In genomic region chr15:99614749-99615288, GRCh38 we compare ENCODE assay signal across 9 cellular contexts. TPM values are rescaled to one million over a fixed set of nuclear protein-coding genes. Genes with fewer than 3 reads are reported as not detected.
DNase-seq lines count a peak whose midpoint lies in the region; ATAC-seq and TF ChIP-seq lines count a peak whose summit lies in the region.
"Had no signal": no experiment of that assay in that cellular context is flagged by ENCODE, and none has a peak within 500 bp of the region (broad histone marks: within the 10 kb centered on the region; RNA-seq: fewer than 3 reads in every experiment).

No MANE protein-coding gene starts in this region.

- no peaks in the 10 kb centered on the region for H3K9me3 ChIP-seq in osteoblast (ENCODE audit: low read depth, low read length)
- H3K9me3 ChIP-seq in neuronal stem cell (replicated peaks in 1 of 2; ENCODE audit: control insufficient read depth in 2 of 2, insufficient read depth in 1 of 2, low read depth in 1 of 2, low read length in 2 of 2) = no peaks in the 10 kb centered on the region

- WGBS in neuronal stem cell (ENCODE audit: extremely low coverage in 2 of 2, insufficient read length in 2 of 2, insufficient replicate concordance in 1 of 2), 2 donors = no CpG with 5 or more reads among the region's 1 CpG

- H2AK5ac ChIP-seq in neuronal stem cell (ENCODE audit: low read depth, low read length) = no peak overlapping the region

- no peaks in the 10 kb centered on the region for H3K36me3 ChIP-seq in osteoblast (ENCODE audit: insufficient read depth, low read length)
- H3K36me3 ChIP-seq in neuronal stem cell (replicated peaks in 1 of 2; ENCODE audit: control insufficient read depth in 2 of 2, insufficient read depth in 2 of 2, low read length in 2 of 2) = no peaks in the 10 kb centered on the region

- peak overlapping the region; percentile 9 for H3K4me2 ChIP-seq in osteoblast (ENCODE audit: insufficient read depth, low read length)
- H3K4me2 ChIP-seq in neuronal stem cell (ENCODE audit: insufficient read depth, low read length, poor library complexity, severe bottlenecking) = no peak overlapping the region

- no peak overlapping the region for H3K18ac ChIP-seq in neuronal stem cell (ENCODE audit: low read length)

- no peak overlapping the region for H3K9ac ChIP-seq in neuronal stem cell (ENCODE audit: low read depth, low read length, poor library complexity)

- DNase-seq in Kasumi-1 (lab: John Stamatoyannopoulos, UW) (peak; percentile 69 to 77), erythroblast (lab: John Stamatoyannopoulos, UW) (peak; percentile 10 to 17), osteoblast (ENCODE audit: insufficient read length, low spot score, missing footprints) (no peak), NK-92 (lab: John Stamatoyannopoulos, UW; ENCODE audit: unreplicated experiment) (no peak), cerebellum (ENCODE audit: low spot score) (no peak), neuronal stem cell (ENCODE audit: low spot score) (no peak)
- DNase-seq: NCI-H1417 treated with DMSO at 0.1 percent for 48 hours had no signal

- H3K27me3 ChIP-seq in osteoblast (ENCODE audit: insufficient read depth, low read length) = no peaks in the 10 kb centered on the region
- H3K27me3 ChIP-seq in neuronal stem cell (ENCODE audit: control insufficient read depth in 3 of 3, insufficient read depth in 3 of 3, low read depth in 1 of 3, low read length in 3 of 3) = no peaks in the 10 kb centered on the region

- no peak overlapping the region for H4K8ac ChIP-seq in neuronal stem cell (ENCODE audit: low read depth, low read length)

- H3K27ac ChIP-seq in osteoblast (ENCODE audit: low read depth, low read length) (peak overlapping the region; percentile 50), neuronal stem cell (replicated peaks; ENCODE audit: low read length) (no peak overlapping the region)

- H2BK120ac ChIP-seq in neuronal stem cell (ENCODE audit: low read depth, low read length) = no peak overlapping the region

- no peak overlapping the region for H2BK15ac ChIP-seq in neuronal stem cell (ENCODE audit: low read length)

- H3K14ac ChIP-seq in neuronal stem cell (ENCODE audit: low read length) = no peak overlapping the region

- H4K20me1 ChIP-seq in osteoblast (ENCODE audit: insufficient read depth, low read length) = peaks cover 37% of the 10 kb centered on the region

- H3K79me2 ChIP-seq in osteoblast (ENCODE audit: insufficient read depth, low read length) = peaks cover 92% of the 10 kb centered on the region

- H3K4ac ChIP-seq in neuronal stem cell (ENCODE audit: low read length) = no peak overlapping the region

- H3K23ac ChIP-seq in neuronal stem cell (ENCODE audit: low read depth, low read length, poor library complexity) = no peak overlapping the region

- no peak for TF ChIP-seq POLR2A in erythroblast (IDR thresholded peaks at IDR 0.05; ENCODE audit: low read length)

- no peak overlapping the region for H4K91ac ChIP-seq in neuronal stem cell (ENCODE audit: low read depth, low read length, poor library complexity)

- no peak overlapping the region for H2BK5ac ChIP-seq in neuronal stem cell (ENCODE audit: low read length)

- H3K4me1 ChIP-seq in osteoblast (ENCODE audit: insufficient read depth, low read length) (peaks cover 32% of the 10 kb centered on the region), neuronal stem cell (ENCODE audit: control insufficient read depth in 2 of 2, insufficient read depth in 1 of 2, low read depth in 1 of 2, low read length in 2 of 2) (peaks cover 0 to 4% of the 10 kb centered on the region in 2 donors)

- peaks cover 2% of the 10 kb centered on the region for H3K79me1 ChIP-seq in neuronal stem cell (ENCODE audit: low read depth, low read length)

- H2BK12ac ChIP-seq in neuronal stem cell (ENCODE audit: low read length) = no peak overlapping the region

- ATAC-seq in GM18858 (IDR thresholded peaks at IDR 0.05; ENCODE audit: unreplicated experiment) (peak; percentile 57), HG02763 (IDR thresholded peaks at IDR 0.05; ENCODE audit: unreplicated experiment) (no peak)

- no peak overlapping the region for H2AFZ ChIP-seq in osteoblast (ENCODE audit: low read length)
- H2AFZ ChIP-seq in neuronal stem cell (ENCODE audit: low read length) = no peak overlapping the region

- TF ChIP-seq CTCF in osteoblast (IDR thresholded peaks at IDR 0.05; ENCODE audit: extremely low read depth, low read depth, low read length) = no peak

- H3K4me3 ChIP-seq in osteoblast (ENCODE audit: insufficient read depth, low read length) (no peak overlapping the region), neuronal stem cell (ENCODE audit: low read length in 2 of 2) (no peak overlapping the region)

RNA-seq across cellular contexts. Expression of gene MEF2A, which starts 49.0 kb away (rescaled TPM):
- total RNA-seq in osteoblast (48.3 and 55.4 TPM in 2 replicates), cerebellum (46.9 TPM)
- polyA plus RNA-seq in neuronal stem cell (2013, experiment 1 of 2) = 15.8 TPM
- 15.0 TPM for polyA plus RNA-seq in neuronal stem cell (2013, experiment 2 of 2)

Comparison
In these comparisons a context has a peak if more than half of its experiments do, and no peak if none do; other contexts are left out.
1. DNase-seq: peak in Kasumi-1 (2 of 2) and erythroblast (2 of 2); none in osteoblast (single experiment), NK-92 (single experiment), cerebellum (single experiment) and neuronal stem cell (single experiment).